In the genomic region with DNA sequence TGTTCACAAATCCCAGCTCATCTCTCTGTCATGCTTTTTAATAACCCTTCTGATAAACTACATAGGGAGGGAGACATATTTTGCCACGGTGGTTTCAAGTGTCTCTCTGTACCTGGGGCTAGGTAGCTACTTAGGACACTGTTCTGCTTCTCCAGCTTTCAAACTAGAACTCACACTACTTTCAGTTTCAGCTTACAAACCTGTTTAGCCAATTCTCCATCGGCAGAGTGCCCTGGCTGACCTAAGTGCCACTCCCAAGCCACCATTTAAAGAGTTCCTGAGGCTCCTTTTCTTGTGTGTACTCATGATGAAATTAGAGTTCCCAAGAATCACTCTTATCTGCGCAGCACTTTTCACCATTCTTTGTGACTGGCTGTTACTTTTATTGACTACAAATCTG, we compare ENCODE assay signal across 2 cellular contexts.
TF ChIP-seq lines count a peak whose summit lies in the region.

No MANE protein-coding gene starts in this region.

TF ChIP-seq in SK-N-SH, 30 proteins besides CTCF, POLR2A, EP300 and RAD21 (continued from another document):
- TF ChIP-seq NRF1 (IDR thresholded peaks at IDR 0.05; ENCODE audit: low read depth, low read length), result no peak

TF ChIP-seq in SK-N-SH treated with all-trans-retinoic acid at 6 μM for 48 hours, 23 proteins besides CTCF, POLR2A, EP300 and RAD21 (continued from another document):
- TF ChIP-seq, protein P1, sequence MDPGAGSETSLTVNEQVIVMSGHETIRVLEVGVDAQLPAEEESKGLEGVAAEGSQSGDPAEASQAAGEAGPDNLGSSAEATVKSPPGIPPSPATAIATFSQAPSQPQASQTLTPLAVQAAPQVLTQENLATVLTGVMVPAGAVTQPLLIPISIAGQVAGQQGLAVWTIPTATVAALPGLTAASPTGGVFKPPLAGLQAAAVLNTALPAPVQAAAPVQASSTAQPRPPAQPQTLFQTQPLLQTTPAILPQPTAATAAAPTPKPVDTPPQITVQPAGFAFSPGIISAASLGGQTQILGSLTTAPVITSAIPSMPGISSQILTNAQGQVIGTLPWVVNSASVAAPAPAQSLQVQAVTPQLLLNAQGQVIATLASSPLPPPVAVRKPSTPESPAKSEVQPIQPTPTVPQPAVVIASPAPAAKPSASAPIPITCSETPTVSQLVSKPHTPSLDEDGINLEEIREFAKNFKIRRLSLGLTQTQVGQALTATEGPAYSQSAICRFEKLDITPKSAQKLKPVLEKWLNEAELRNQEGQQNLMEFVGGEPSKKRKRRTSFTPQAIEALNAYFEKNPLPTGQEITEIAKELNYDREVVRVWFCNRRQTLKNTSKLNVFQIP (CRISPR knock-in tag; IDR thresholded peaks at IDR 0.05; ENCODE audit: borderline replicate concordance, low read depth), result no peak
- TF ChIP-seq ESRRG (CRISPR knock-in tag; IDR thresholded peaks at IDR 0.05), result no peak
